Comparison of ENCODE assay signal across 1 cellular context in the genomic region with DNA sequence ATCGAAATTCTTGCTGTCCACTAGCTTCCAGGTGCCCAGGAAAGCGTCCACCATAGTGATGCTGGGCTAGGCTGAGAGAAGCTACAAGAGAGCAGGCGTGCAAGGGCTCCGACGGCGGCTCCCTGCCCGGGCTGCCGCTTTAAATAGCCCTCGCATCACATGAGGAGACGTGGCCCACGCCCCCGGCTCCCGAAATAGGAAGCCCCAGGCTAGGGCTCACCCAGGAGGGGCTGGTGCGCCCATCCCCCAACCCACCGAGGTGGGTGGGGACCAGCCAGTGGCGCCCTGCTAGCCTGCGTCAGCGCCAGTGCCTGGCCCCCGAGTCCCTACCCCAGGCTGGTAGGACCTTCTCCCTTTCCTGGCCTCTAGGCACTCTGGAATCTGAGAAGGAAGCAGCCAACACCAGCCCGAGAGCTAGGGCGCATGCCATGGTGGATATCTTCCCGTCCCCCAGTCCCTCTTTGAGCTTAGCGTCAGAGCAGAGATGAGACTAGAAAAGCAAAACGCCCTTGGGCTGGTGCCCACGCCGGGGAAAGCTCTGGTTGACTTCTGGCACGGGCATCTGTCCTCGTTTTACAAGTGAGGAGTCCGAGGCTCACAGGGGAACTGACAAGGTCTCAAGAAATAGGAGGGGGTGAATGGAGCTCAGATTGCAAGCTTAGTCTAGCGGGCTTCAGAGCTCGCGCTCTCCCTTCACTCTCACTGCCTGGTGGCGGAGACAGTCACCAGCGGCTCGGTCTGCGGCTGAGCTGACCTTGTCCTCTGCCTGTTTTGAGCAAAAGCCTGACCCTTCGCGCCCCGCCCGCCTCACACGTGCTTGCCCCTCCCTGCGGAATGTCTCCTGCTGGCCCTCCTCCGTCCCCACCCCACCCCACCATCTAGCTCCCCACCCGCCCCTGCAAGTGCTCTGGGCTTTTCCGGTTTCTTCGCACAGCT.
TF ChIP-seq lines count a peak whose summit lies in the region.

TSS of gene FABP3 (minus strand) at position 116 of the 936 bp plus-strand sequence. CDS start at position 54, 62 bp downstream.

TF ChIP-seq in K562, 482 proteins besides CTCF, POLR2A, EP300 and RAD21 (continued from another document and continues in another):
- TF ChIP-seq, protein P1, sequence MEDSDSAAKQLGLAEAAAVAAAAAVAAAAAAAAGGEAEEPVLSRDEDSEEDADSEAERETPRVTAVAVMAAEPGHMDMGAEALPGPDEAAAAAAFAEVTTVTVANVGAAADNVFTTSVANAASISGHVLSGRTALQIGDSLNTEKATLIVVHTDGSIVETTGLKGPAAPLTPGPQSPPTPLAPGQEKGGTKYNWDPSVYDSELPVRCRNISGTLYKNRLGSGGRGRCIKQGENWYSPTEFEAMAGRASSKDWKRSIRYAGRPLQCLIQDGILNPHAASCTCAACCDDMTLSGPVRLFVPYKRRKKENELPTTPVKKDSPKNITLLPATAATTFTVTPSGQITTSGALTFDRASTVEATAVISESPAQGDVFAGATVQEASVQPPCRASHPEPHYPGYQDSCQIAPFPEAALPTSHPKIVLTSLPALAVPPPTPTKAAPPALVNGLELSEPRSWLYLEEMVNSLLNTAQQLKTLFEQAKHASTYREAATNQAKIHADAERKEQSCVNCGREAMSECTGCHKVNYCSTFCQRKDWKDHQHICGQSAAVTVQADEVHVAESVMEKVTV (CRISPR knock-in tag; IDR thresholded peaks at IDR 0.05), result no peak
- TF ChIP-seq TAF7 (tag; IDR thresholded peaks at IDR 0.05) (no peak), MNT (conservative IDR thresholded peaks at IDR 0.05) (peak; percentile 49 to 68; a peak in 2 of 4 replicates), RBBP5 (IDR thresholded peaks at IDR 0.05; ENCODE audit: borderline replicate concordance, insufficient read depth, low read length, poor library complexity, severe bottlenecking) (peak; percentile 26), NR4A1 (CRISPR knock-in tag; IDR thresholded peaks at IDR 0.05) (no peak), NR4A1 (tag; IDR thresholded peaks at IDR 0.05) (no peak), THAP12 (CRISPR knock-in tag; IDR thresholded peaks at IDR 0.05) (no peak), SRF (CRISPR knock-in tag; IDR thresholded peaks at IDR 0.05) (no peak), GATA2 (CRISPR knock-in tag; IDR thresholded peaks at IDR 0.05) (no peak), HDAC8 (tag; IDR thresholded peaks at IDR 0.05) (no peak), SRSF1 (IDR thresholded peaks at IDR 0.05; ENCODE audit: low read depth, low read length) (no peak), ZNF174 (CRISPR knock-in tag; IDR thresholded peaks at IDR 0.05) (no peak), DACH1 (IDR thresholded peaks at IDR 0.05; ENCODE audit: partially characterized antibody) (no peak), COPS2 (conservative IDR thresholded peaks at IDR 0.05) (no peak), ZNF124 (CRISPR knock-in tag; IDR thresholded peaks at IDR 0.05) (no peak), JUNB (CRISPR knock-in tag; conservative IDR thresholded peaks at IDR 0.05) (no peak), ZZZ3 (IDR thresholded peaks at IDR 0.05) (no peak), TEAD2 (tag; IDR thresholded peaks at IDR 0.05) (peak; percentile 92), TCF7 (IDR thresholded peaks at IDR 0.05; ENCODE audit: borderline replicate concordance) (no peak), KLF6 (CRISPR knock-in tag; IDR thresholded peaks at IDR 0.05; ENCODE audit: borderline replicate concordance) (no peak), MYC (IDR thresholded peaks at IDR 0.05; ENCODE audit: low read depth, low read length) (0 out of 2 replicates have a peak, but pooled peaks have one; percentile 13), MYC (CRISPR knock-in tag; IDR thresholded peaks at IDR 0.05; ENCODE audit: borderline replicate concordance, low read depth) (no peak), ZBTB17 (CRISPR knock-in tag; IDR thresholded peaks at IDR 0.05) (peak; percentile 76; the same call in 1 of the 2 replicates), ZEB2 (IDR thresholded peaks at IDR 0.05) (no peak), ZNF24 (IDR thresholded peaks at IDR 0.05) (no peak), CXXC5 (CRISPR knock-in tag; IDR thresholded peaks at IDR 0.05) (no peak), MTF1 (CRISPR knock-in tag; IDR thresholded peaks at IDR 0.05; ENCODE audit: borderline replicate concordance) (0 out of 2 replicates have a peak, but pooled peaks have one; percentile 31), KHSRP (IDR thresholded peaks at IDR 0.05) (no peak), HLTF (IDR thresholded peaks at IDR 0.05) (no peak), CBFA2T3 (IDR thresholded peaks at IDR 0.05) (no peak), ZNF282 (CRISPR knock-in tag; IDR thresholded peaks at IDR 0.05) (no peak), CEBPG (CRISPR knock-in tag; IDR thresholded peaks at IDR 0.05) (no peak), CEBPG (tag; conservative IDR thresholded peaks at IDR 0.05 in 1 of 2, IDR thresholded peaks at IDR 0.05 in 1 of 2) (no peak), ERF (CRISPR knock-in tag; IDR thresholded peaks at IDR 0.05) (0 out of 2 replicates have a peak, but pooled peaks have one; percentile 13), HDAC3 (IDR thresholded peaks at IDR 0.05; ENCODE audit: borderline replicate concordance, partially characterized antibody) (no peak), PHF21A (IDR thresholded peaks at IDR 0.05; ENCODE audit: borderline replicate concordance, low read depth) (no peak), ZFX (CRISPR knock-in tag; IDR thresholded peaks at IDR 0.05) (no peak), CAMTA2 (CRISPR knock-in tag; conservative IDR thresholded peaks at IDR 0.05) (no peak), TEAD4 (IDR thresholded peaks at IDR 0.05; ENCODE audit: low read length) (peak; percentile 58; the same call in 1 of the 2 replicates), TEAD4 (CRISPR knock-in tag; IDR thresholded peaks at IDR 0.05; ENCODE audit: borderline replicate concordance) (no peak), ARHGAP35 (IDR thresholded peaks at IDR 0.05; ENCODE audit: partially characterized antibody) (no peak), CCNT2 (IDR thresholded peaks at IDR 0.05; ENCODE audit: borderline replicate concordance, extremely low read depth, insufficient read length, low read depth, low read length) (no peak), TCF3 (CRISPR knock-in tag; IDR thresholded peaks at IDR 0.05) (no peak), XRCC3 (IDR thresholded peaks at IDR 0.05) (no peak), ZNF696 (CRISPR knock-in tag; conservative IDR thresholded peaks at IDR 0.05) (no peak), CBX3 (IDR thresholded peaks at IDR 0.05; ENCODE audit: borderline replicate concordance in 1 of 2, low read length in 2 of 2) (no peak), MAZ (CRISPR knock-in tag; conservative IDR thresholded peaks at IDR 0.05 in 1 of 2, IDR thresholded peaks at IDR 0.05 in 1 of 2) (peak; percentile 83 to 89), PPARD (CRISPR knock-in tag; IDR thresholded peaks at IDR 0.05) (no peak), CREBBP (IDR thresholded peaks at IDR 0.05; ENCODE audit: low read depth, low read length) (no peak), ATF1 (CRISPR knock-in tag; IDR thresholded peaks at IDR 0.05) (no peak), ATF1 (tag; IDR thresholded peaks at IDR 0.05) (peak; percentile 16; the same call in 1 of the 2 replicates), ESRRA (IDR thresholded peaks at IDR 0.05; ENCODE audit: borderline replicate concordance, low read depth) (peak; percentile 39; the same call in 1 of the 2 replicates), HSF4 (CRISPR knock-in tag; IDR thresholded peaks at IDR 0.05; ENCODE audit: borderline replicate concordance) (no peak), MCM7 (IDR thresholded peaks at IDR 0.05) (no peak), KLF10 (CRISPR knock-in tag; IDR thresholded peaks at IDR 0.05) (no peak), EGR1 (conservative IDR thresholded peaks at IDR 0.05) (0 out of 2 replicates have a peak, but pooled peaks have one; percentile 12), THRAP3 (IDR thresholded peaks at IDR 0.05; ENCODE audit: borderline replicate concordance) (no peak)
- TF ChIP-seq, protein P2, sequence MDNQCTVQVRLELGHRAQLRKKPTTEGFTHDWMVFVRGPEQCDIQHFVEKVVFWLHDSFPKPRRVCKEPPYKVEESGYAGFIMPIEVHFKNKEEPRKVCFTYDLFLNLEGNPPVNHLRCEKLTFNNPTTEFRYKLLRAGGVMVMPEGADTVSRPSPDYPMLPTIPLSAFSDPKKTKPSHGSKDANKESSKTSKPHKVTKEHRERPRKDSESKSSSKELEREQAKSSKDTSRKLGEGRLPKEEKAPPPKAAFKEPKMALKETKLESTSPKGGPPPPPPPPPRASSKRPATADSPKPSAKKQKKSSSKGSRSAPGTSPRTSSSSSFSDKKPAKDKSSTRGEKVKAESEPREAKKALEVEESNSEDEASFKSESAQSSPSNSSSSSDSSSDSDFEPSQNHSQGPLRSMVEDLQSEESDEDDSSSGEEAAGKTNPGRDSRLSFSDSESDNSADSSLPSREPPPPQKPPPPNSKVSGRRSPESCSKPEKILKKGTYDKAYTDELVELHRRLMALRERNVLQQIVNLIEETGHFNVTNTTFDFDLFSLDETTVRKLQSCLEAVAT (IDR thresholded peaks at IDR 0.05), result peak in 1 of 2 experiments; percentile 78; a peak in 1 of 4 replicates
- TF ChIP-seq, protein P3, sequence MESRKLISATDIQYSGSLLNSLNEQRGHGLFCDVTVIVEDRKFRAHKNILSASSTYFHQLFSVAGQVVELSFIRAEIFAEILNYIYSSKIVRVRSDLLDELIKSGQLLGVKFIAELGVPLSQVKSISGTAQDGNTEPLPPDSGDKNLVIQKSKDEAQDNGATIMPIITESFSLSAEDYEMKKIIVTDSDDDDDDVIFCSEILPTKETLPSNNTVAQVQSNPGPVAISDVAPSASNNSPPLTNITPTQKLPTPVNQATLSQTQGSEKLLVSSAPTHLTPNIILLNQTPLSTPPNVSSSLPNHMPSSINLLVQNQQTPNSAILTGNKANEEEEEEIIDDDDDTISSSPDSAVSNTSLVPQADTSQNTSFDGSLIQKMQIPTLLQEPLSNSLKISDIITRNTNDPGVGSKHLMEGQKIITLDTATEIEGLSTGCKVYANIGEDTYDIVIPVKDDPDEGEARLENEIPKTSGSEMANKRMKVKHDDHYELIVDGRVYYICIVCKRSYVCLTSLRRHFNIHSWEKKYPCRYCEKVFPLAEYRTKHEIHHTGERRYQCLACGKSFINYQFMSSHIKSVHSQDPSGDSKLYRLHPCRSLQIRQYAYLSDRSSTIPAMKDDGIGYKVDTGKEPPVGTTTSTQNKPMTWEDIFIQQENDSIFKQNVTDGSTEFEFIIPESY (CRISPR knock-in tag; IDR thresholded peaks at IDR 0.05), result peak; percentile 30; the same call in 1 of the 2 replicates
- TF ChIP-seq, protein P4, sequence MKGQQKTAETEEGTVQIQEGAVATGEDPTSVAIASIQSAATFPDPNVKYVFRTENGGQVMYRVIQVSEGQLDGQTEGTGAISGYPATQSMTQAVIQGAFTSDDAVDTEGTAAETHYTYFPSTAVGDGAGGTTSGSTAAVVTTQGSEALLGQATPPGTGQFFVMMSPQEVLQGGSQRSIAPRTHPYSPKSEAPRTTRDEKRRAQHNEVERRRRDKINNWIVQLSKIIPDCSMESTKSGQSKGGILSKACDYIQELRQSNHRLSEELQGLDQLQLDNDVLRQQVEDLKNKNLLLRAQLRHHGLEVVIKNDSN (CRISPR knock-in tag; IDR thresholded peaks at IDR 0.05), result no peak
- TF ChIP-seq, protein P5, sequence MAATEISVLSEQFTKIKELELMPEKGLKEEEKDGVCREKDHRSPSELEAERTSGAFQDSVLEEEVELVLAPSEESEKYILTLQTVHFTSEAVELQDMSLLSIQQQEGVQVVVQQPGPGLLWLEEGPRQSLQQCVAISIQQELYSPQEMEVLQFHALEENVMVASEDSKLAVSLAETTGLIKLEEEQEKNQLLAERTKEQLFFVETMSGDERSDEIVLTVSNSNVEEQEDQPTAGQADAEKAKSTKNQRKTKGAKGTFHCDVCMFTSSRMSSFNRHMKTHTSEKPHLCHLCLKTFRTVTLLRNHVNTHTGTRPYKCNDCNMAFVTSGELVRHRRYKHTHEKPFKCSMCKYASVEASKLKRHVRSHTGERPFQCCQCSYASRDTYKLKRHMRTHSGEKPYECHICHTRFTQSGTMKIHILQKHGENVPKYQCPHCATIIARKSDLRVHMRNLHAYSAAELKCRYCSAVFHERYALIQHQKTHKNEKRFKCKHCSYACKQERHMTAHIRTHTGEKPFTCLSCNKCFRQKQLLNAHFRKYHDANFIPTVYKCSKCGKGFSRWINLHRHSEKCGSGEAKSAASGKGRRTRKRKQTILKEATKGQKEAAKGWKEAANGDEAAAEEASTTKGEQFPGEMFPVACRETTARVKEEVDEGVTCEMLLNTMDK (IDR thresholded peaks at IDR 0.05; ENCODE audit: borderline replicate concordance, insufficient read depth, low read depth, low read length, poor library complexity, severe bottlenecking), result no peak
- TF ChIP-seq, protein P6, sequence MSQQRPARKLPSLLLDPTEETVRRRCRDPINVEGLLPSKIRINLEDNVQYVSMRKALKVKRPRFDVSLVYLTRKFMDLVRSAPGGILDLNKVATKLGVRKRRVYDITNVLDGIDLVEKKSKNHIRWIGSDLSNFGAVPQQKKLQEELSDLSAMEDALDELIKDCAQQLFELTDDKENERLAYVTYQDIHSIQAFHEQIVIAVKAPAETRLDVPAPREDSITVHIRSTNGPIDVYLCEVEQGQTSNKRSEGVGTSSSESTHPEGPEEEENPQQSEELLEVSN (IDR thresholded peaks at IDR 0.05; ENCODE audit: borderline replicate concordance in 1 of 2, extremely low read depth in 1 of 2, insufficient read depth in 1 of 2, insufficient read length in 1 of 2, low read depth in 1 of 2, low read length in 1 of 2, poor library complexity in 1 of 2, severe bottlenecking in 1 of 2), result peak; percentile 70 to 77
